ENCODE assay signal across 21 cellular contexts in the genomic region with DNA sequence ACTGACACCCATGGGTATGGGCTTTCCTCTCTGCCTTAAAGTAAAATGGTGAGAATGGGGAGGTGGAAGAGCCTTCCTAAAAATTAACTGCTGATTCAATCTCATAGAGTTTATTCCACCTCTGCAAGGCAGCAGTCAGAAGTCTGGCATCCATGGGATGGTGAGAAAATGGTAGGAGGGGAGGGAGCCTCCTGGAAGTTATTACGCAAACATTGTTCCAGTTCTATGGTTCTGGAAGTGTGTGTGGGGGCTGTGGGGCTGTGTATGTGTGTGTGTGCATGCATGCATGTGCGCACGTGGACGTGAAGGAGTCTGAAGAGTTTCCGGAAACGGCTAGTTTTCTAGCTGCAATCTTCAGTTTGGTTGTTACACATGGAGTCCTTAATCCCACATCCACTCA.
DNase-seq lines count a peak whose midpoint lies in the region; ATAC-seq and TF ChIP-seq lines count a peak whose summit lies in the region.
"Had no signal": no experiment of that assay in that cellular context is flagged by ENCODE, and none has a peak within 500 bp of the region (broad histone marks: within the 10 kb centered on the region; RNA-seq: fewer than 3 reads in every experiment).

No MANE protein-coding gene starts in this region.

- peaks cover 13 to 48% of the 10 kb centered on the region in 2 experiments for H3K36me3 ChIP-seq in SK-N-SH (replicated peaks in 1 of 2; ENCODE audit: control insufficient read depth in 1 of 2, insufficient read depth in 2 of 2, low read length in 1 of 2)
- H3K36me3 ChIP-seq in thyroid gland: no peaks in the 10 kb centered on the region
- no peaks in the 10 kb centered on the region for H3K36me3 ChIP-seq in stomach
- H3K36me3 ChIP-seq: BLaER1 had no signal

- DNase-seq in SK-N-SH (no peak), kidney glomerular epithelial cell (lab: John Stamatoyannopoulos, UW) (peak; percentile 75), putamen (ENCODE audit: low spot score) (peak; percentile 58), thyroid gland (peak; percentile 95), stomach (no peak)
- DNase-seq in activated CD4-positive, CD25-positive, alpha-beta regulatory T cell (lab: John Stamatoyannopoulos, UW): no peak
- DNase-seq: Caco-2; CD4-positive, CD25-positive, alpha-beta regulatory T cell; CD8-positive, alpha-beta T cell; DMS 273 treated with DMSO at 0.1 percent for 48 hours; DMS79; EL; GDM1; H7; HCEC 1CT had no signal

- TF ChIP-seq POLR2A in thyroid gland (IDR thresholded peaks at IDR 0.05) (peak in 1 of 2 donors; percentile 46), stomach (IDR thresholded peaks at IDR 0.05) (no peak)

- H2AFZ ChIP-seq in SK-N-SH (ENCODE audit: low read depth): no peak overlapping the region

- peaks cover 100% of the 10 kb centered on the region for H3K79me2 ChIP-seq in SK-N-SH (ENCODE audit: insufficient read depth)

- H3K27ac ChIP-seq in SK-N-SH (ENCODE audit: low read depth in 2 of 2, low read length in 1 of 2) (peak overlapping the region in 1 of 2 experiments; percentile 19; a peak in 1 of 4 replicates), thyroid gland (peak overlapping the region; percentile 70 to 87 (median 83)), stomach (no peak overlapping the region)
- H3K27ac ChIP-seq: 22Rv1, BLaER1, C4-2B had no signal

- H3K27me3 ChIP-seq in SK-N-SH (ENCODE audit: insufficient read depth) (no peaks in the 10 kb centered on the region), thyroid gland (no peaks in the 10 kb centered on the region), stomach (peaks cover 0 to 11% (median 0%) of the 10 kb centered on the region in 3 donors)
- H3K27me3 ChIP-seq: BLaER1 had no signal

- no peaks in the 10 kb centered on the region for H3K9me2 ChIP-seq in SK-N-SH

- CTCF ChIA-PET in SK-N-SH (lab: Yijun Ruan, JAX): no interaction called here

- no peak overlapping the region for H3K9ac ChIP-seq in SK-N-SH
- H3K9ac ChIP-seq: BLaER1 had no signal

- H3K4me3 ChIP-seq in SK-N-SH (ENCODE audit: low read depth in 2 of 2, low read length in 1 of 2): no peak overlapping the region
- no peak overlapping the region for H3K4me3 ChIP-seq in thyroid gland (replicated peaks in 1 of 3)
- H3K4me3 ChIP-seq in stomach: no peak overlapping the region
- H3K4me3 ChIP-seq: BLaER1, GM12878 had no signal

- POLR2A ChIA-PET in SK-N-SH (lab: Yijun Ruan, JAX): no interaction called here

- peaks cover 59% of the 10 kb centered on the region for H3F3A ChIP-seq in SK-N-SH (replicated peaks; ENCODE audit: insufficient read depth)

- H3K9me3 ChIP-seq in SK-N-SH (no peaks in the 10 kb centered on the region), thyroid gland (no peaks in the 10 kb centered on the region), stomach (no peaks in the 10 kb centered on the region)
- H3K9me3 ChIP-seq: BLaER1, Caco-2 had no signal

- no peak for ATAC-seq in SK-N-SH treated with all-trans-retinoic acid at 6 μM for 48 hours
- ATAC-seq in GM18909 (IDR thresholded peaks at IDR 0.05; ENCODE audit: poor library complexity, unreplicated experiment): no peak
- ATAC-seq: CD8-positive, alpha-beta T cell; GM12878 had no signal

- WGBS in SK-N-SH (ENCODE audit: low lambda C conversion rate): 97% methylated on average over 6 of the region's 6 CpGs
- 35 to 46% methylated on average over 6 of the region's 6 CpGs for WGBS in thyroid gland, 2 donors
- 97 to 98% (median 97%) methylated on average over 6 of the region's 6 CpGs for WGBS in stomach, 5 donors

- no peak for TF ChIP-seq EP300 in SK-N-SH (IDR thresholded peaks at IDR 0.05; ENCODE audit: borderline replicate concordance in 1 of 2, low read depth in 1 of 2, low read length in 1 of 2)
- TF ChIP-seq EP300 in stomach (IDR thresholded peaks at IDR 0.05): no peak

- H3K4me1 ChIP-seq in SK-N-SH (ENCODE audit: control insufficient read depth in 1 of 2, insufficient read depth in 2 of 2, low read depth in 1 of 2, low read length in 1 of 2): peaks cover 0 to 23% of the 10 kb centered on the region in 2 experiments; a peak in 2 of 4 replicates
- peaks cover 47 to 66% of the 10 kb centered on the region in 2 donors for H3K4me1 ChIP-seq in thyroid gland
- peaks cover 4 to 20% (median 5%) of the 10 kb centered on the region in 4 donors for H3K4me1 ChIP-seq in stomach
- H3K4me1 ChIP-seq: BLaER1, Caco-2 had no signal

- no peak for TF ChIP-seq RAD21 in SK-N-SH (IDR thresholded peaks at IDR 0.05; ENCODE audit: low read length)

- intact Hi-C loops in thyroid gland (cut with DNase I) (no loop called here), stomach (cut with DNase I; ENCODE audit: low total_unique reads) (no loop called here)

- no peak for TF ChIP-seq CTCF in SK-N-SH (IDR thresholded peaks at IDR 0.05)
- TF ChIP-seq CTCF in thyroid gland (IDR thresholded peaks at IDR 0.05): no peak
- no peak for TF ChIP-seq CTCF in stomach (IDR thresholded peaks at IDR 0.05)

- H4K20me1 ChIP-seq in SK-N-SH (ENCODE audit: insufficient read depth): no peaks in the 10 kb centered on the region
- H4K20me1 ChIP-seq: BLaER1 had no signal

- H3K4me2 ChIP-seq in SK-N-SH: peak overlapping the region; percentile 39; the same call in 1 of the 2 replicates
- H3K4me2 ChIP-seq: BLaER1 had no signal

TF ChIP-seq in SK-N-SH, 30 proteins besides CTCF, POLR2A, EP300 and RAD21 (continues in another document):
- TF ChIP-seq RCOR1 (IDR thresholded peaks at IDR 0.05; ENCODE audit: low read length) (no peak), YY1 (IDR thresholded peaks at IDR 0.05; ENCODE audit: low read depth) (no peak), FOSL2 (IDR thresholded peaks at IDR 0.05; ENCODE audit: borderline replicate concordance, low read depth) (no peak), TAF1 (IDR thresholded peaks at IDR 0.05; ENCODE audit: borderline replicate concordance, low read depth, low read length) (no peak), GATA2 (CRISPR knock-in tag; IDR thresholded peaks at IDR 0.05) (no peak), USF2 (IDR thresholded peaks at IDR 0.05; ENCODE audit: borderline replicate concordance, low read depth, low read length) (no peak), MEF2A (IDR thresholded peaks at IDR 0.05; ENCODE audit: borderline replicate concordance, low read depth) (no peak), TEAD4 (IDR thresholded peaks at IDR 0.05; ENCODE audit: borderline replicate concordance, insufficient read depth) (no peak), GABPA (IDR thresholded peaks at IDR 0.05; ENCODE audit: low read depth) (no peak), FOXM1 (IDR thresholded peaks at IDR 0.05; ENCODE audit: low read depth) (no peak)

TF ChIP-seq in SK-N-SH treated with all-trans-retinoic acid at 6 μM for 48 hours, 23 proteins besides CTCF, POLR2A, EP300 and RAD21 (continues in another document):
- no peak for TF ChIP-seq ZNF8 (CRISPR knock-in tag; IDR thresholded peaks at IDR 0.05)
- TF ChIP-seq SNAI2 (CRISPR knock-in tag; IDR thresholded peaks at IDR 0.05): no peak
- TF ChIP-seq ZC3H10 (CRISPR knock-in tag; IDR thresholded peaks at IDR 0.05): no peak
- TF ChIP-seq RARB (CRISPR knock-in tag; IDR thresholded peaks at IDR 0.05): no peak
- TF ChIP-seq ZFP3 (CRISPR knock-in tag; IDR thresholded peaks at IDR 0.05): no peak
- TF ChIP-seq, protein P1, sequence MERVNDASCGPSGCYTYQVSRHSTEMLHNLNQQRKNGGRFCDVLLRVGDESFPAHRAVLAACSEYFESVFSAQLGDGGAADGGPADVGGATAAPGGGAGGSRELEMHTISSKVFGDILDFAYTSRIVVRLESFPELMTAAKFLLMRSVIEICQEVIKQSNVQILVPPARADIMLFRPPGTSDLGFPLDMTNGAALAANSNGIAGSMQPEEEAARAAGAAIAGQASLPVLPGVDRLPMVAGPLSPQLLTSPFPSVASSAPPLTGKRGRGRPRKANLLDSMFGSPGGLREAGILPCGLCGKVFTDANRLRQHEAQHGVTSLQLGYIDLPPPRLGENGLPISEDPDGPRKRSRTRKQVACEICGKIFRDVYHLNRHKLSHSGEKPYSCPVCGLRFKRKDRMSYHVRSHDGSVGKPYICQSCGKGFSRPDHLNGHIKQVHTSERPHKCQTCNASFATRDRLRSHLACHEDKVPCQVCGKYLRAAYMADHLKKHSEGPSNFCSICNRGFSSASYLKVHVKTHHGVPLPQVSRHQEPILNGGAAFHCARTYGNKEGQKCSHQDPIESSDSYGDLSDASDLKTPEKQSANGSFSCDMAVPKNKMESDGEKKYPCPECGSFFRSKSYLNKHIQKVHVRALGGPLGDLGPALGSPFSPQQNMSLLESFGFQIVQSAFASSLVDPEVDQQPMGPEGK (CRISPR knock-in tag; IDR thresholded peaks at IDR 0.05; ENCODE audit: borderline replicate concordance): no peak
- TF ChIP-seq ZNF70 (CRISPR knock-in tag; IDR thresholded peaks at IDR 0.05): no peak
- TF ChIP-seq, protein P2, sequence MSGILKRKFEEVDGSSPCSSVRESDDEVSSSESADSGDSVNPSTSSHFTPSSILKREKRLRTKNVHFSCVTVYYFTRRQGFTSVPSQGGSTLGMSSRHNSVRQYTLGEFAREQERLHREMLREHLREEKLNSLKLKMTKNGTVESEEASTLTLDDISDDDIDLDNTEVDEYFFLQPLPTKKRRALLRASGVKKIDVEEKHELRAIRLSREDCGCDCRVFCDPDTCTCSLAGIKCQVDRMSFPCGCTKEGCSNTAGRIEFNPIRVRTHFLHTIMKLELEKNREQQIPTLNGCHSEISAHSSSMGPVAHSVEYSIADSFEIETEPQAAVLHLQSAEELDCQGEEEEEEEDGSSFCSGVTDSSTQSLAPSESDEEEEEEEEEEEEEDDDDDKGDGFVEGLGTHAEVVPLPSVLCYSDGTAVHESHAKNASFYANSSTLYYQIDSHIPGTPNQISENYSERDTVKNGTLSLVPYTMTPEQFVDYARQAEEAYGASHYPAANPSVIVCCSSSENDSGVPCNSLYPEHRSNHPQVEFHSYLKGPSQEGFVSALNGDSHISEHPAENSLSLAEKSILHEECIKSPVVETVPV (CRISPR knock-in tag; IDR thresholded peaks at IDR 0.05): no peak
- TF ChIP-seq, protein P3, sequence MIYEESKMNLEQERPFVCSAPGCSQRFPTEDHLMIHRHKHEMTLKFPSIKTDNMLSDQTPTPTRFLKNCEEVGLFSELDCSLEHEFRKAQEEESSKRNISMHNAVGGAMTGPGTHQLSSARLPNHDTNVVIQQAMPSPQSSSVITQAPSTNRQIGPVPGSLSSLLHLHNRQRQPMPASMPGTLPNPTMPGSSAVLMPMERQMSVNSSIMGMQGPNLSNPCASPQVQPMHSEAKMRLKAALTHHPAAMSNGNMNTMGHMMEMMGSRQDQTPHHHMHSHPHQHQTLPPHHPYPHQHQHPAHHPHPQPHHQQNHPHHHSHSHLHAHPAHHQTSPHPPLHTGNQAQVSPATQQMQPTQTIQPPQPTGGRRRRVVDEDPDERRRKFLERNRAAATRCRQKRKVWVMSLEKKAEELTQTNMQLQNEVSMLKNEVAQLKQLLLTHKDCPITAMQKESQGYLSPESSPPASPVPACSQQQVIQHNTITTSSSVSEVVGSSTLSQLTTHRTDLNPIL (CRISPR knock-in tag; IDR thresholded peaks at IDR 0.05; ENCODE audit: low read depth): no peak

Comparison
In these comparisons a context has a peak if more than half of its experiments do, and no peak if none do; other contexts are left out.
1. DNase-seq: peak in kidney glomerular epithelial cell (single experiment), putamen (single experiment) and thyroid gland (2 of 2); none in SK-N-SH (single experiment), activated CD4-positive, CD25-positive, alpha-beta regulatory T cell (0 of 4) and stomach (single experiment).
2. H3K27ac ChIP-seq: peak in thyroid gland (3 of 3); none in stomach (0 of 5).